In the genomic region with DNA sequence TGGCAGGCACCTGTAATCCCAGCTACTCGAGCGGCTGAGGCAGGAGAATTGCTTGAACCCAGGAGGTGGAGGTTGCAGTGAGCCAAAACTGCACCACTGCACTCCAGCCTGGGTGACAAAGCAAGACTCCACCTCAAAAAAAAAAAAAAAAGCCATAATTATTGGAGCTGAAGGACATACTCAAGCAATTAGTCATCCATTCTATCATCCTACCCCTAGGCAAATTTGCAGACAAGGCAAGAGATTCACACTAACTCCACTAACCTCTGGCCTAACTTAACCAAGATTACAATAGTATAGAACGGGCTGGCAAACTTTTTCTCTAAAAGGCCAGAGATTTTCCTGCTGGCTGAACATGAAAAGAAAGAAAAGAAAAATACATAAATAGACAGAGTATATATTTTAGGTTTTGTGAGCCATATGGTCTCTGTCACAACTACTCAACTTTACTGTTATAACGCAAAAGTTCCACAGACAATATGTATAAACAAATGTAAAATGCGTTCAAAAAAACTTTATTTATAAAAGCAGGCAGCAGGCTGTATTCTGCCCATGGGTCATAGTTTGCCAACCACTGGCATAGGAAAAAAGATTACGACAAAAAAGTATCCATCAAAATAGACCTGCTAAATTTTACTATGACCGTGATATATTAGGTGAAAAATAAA, we compare ENCODE assay signal across 13 cellular contexts. TPM values are rescaled to one million over a fixed set of nuclear protein-coding genes. Genes with fewer than 3 reads are reported as not detected.
A peak's percentile ranks its signal among the peaks of the same experiment; 100 is the strongest.
DNase-seq lines count a peak whose midpoint lies in the region; ATAC-seq, FAIRE-seq and TF ChIP-seq lines count a peak whose summit lies in the region.
"Had no signal": no experiment of that assay in that cellular context is flagged by ENCODE, and none has a peak within 500 bp of the region (broad histone marks: within the 10 kb centered on the region; RNA-seq: fewer than 3 reads in every experiment).

No MANE protein-coding gene starts in this region.

- no peak overlapping the region for H3K27ac ChIP-seq in K562 (ENCODE audit: extremely low read depth, low read depth, low read length)
- H3K27ac ChIP-seq: thyroid gland had no signal

- peaks cover 8% of the 10 kb centered on the region; the same call in 1 of the 3 replicates for H3K36me3 ChIP-seq in K562 (ENCODE audit: control insufficient read depth, insufficient read depth, low read length)
- H3K36me3 ChIP-seq: thyroid gland had no signal

- intact Hi-C loops in K562 (cut with micrococcal nuclease): loop anchor here (10.0 kb wide), 2 partner anchors 271 to 419 kb away; no protein-coding TSS in a partner anchor

- FAIRE-seq in K562 (lab: Jason Lieb, UNC): no peak

- in situ Hi-C loops in K562 (cut with MboI): no loop called here

- no peaks in the 10 kb centered on the region for H3K9me3 ChIP-seq in K562 (replicated peaks; ENCODE audit: control insufficient read depth, insufficient read depth, low read depth, low read length)
- H3K9me3 ChIP-seq: thyroid gland had no signal

- H2AFZ ChIP-seq in K562 (ENCODE audit: low read depth, low read length): no peak overlapping the region

- no peaks in the 10 kb centered on the region for H3K4me1 ChIP-seq in K562 (replicated peaks in 1 of 2; ENCODE audit: control insufficient read depth in 2 of 2, insufficient read depth in 2 of 2, low read length in 2 of 2)
- H3K4me1 ChIP-seq: thyroid gland had no signal

- no peak for ATAC-seq in K562
- no peak for ATAC-seq in GM19328 (IDR thresholded peaks at IDR 0.05; ENCODE audit: unreplicated experiment)

- no peaks in the 10 kb centered on the region for H3K79me2 ChIP-seq in K562 (ENCODE audit: control insufficient read depth, insufficient read depth, low read length)

- no TSS peak for BruUV-seq in K562 (replicated peaks; lab: Mats Ljungman, UMichigan)

- POLR2A ChIA-PET in K562 (lab: Yijun Ruan, JAX): interaction anchor here (0.6 to 1.7 kb wide), 3 partner anchors 12 to 193 kb away, joined by 3 to 5 read pairs (median 4); no protein-coding TSS in a partner anchor

- no peaks in the 10 kb centered on the region for H4K20me1 ChIP-seq in K562 (replicated peaks; ENCODE audit: control insufficient read depth, insufficient read depth, low read length)

- peak; percentile 57 for DNase-seq in AG20443 (ENCODE audit: low spot score)
- DNase-seq in K562 (ENCODE audit: extremely low read depth in 1 of 4, low spot score in 3 of 4): no peak
- peak; percentile 84 for DNase-seq in iris pigment epithelial cell (ENCODE audit: low read depth)
- no peak for DNase-seq in activated T-cell treated with anti-CD3 and anti-CD28 coated beads, Interleukin-2, amount 50 U/mL, for 48 hours
- DNase-seq in mesenteric fat pad (ENCODE audit: low spot score): no peak
- DNase-seq in DMS79 (lab: John Stamatoyannopoulos, UW): no peak
- DNase-seq: activated CD4-positive, alpha-beta T cell treated with anti-CD3 and anti-CD28 coated beads, Interleukin-2, amount 50 U/mL, for 1 hour; KG1; NCI-H2171 treated with DMSO at 0.1 percent for 48 hours; thyroid gland had no signal

- no peak for TF ChIP-seq EP300 in Ishikawa (IDR thresholded peaks at IDR 0.05; ENCODE audit: borderline replicate concordance)
- no peak for TF ChIP-seq EP300 in K562 (IDR thresholded peaks at IDR 0.05; ENCODE audit: low read length)

- no peaks in the 10 kb centered on the region for H3K9me1 ChIP-seq in K562 (ENCODE audit: control insufficient read depth, insufficient read depth, low read length)

- no peak overlapping the region for H3K9ac ChIP-seq in K562 (ENCODE audit: insufficient read depth in 1 of 2, low read depth in 2 of 2, low read length in 2 of 2)

- TF ChIP-seq POLR2A in K562 (conservative IDR thresholded peaks at IDR 0.05): no peak

- no peaks in the 10 kb centered on the region for H3K27me3 ChIP-seq in K562 (ENCODE audit: control insufficient read depth in 2 of 2, insufficient read depth in 2 of 2, low read length in 2 of 2)
- H3K27me3 ChIP-seq: thyroid gland had no signal

- CTCF ChIA-PET in K562 (lab: Yijun Ruan, JAX; ENCODE audit: low intra/inter-chr PET ratio): no interaction called here

- no peak for TF ChIP-seq RAD21 in Ishikawa (IDR thresholded peaks at IDR 0.05; ENCODE audit: low read depth)
- TF ChIP-seq RAD21 in K562 (CRISPR knock-in tag; conservative IDR thresholded peaks at IDR 0.05 in 1 of 2, IDR thresholded peaks at IDR 0.05 in 1 of 2): no peak

- H3K4me2 ChIP-seq in K562 (ENCODE audit: insufficient read depth, low read length): no peak overlapping the region

- WGBS in K562 (ENCODE audit: insufficient coverage, low coverage, missing lambda C conversion rate): 86% methylated on average over 7 of the region's 7 CpGs

- H3K4me3 ChIP-seq in K562: no peak overlapping the region
- H3K4me3 ChIP-seq: lung, thyroid gland had no signal

- no peak for TF ChIP-seq CTCF in K562 (IDR thresholded peaks at IDR 0.05 in 2 of 3, conservative IDR thresholded peaks at IDR 0.05 in 1 of 3; ENCODE audit: insufficient read depth in 2 of 3, low read depth in 1 of 3, low read length in 3 of 3)

TF ChIP-seq in Ishikawa, 13 proteins besides CTCF, POLR2A, EP300 and RAD21:
- no peak for TF ChIP-seq TAF1 (IDR thresholded peaks at IDR 0.05; ENCODE audit: low read depth)
- TF ChIP-seq TEAD4 (IDR thresholded peaks at IDR 0.05): peak; percentile 25; the same call in 1 of the 2 replicates
TF ChIP-seq in Ishikawa: peak in this region for 1.

TF ChIP-seq in K562, 482 proteins besides CTCF, POLR2A, EP300 and RAD21 (continues in another document):
- TF ChIP-seq, protein P1, sequence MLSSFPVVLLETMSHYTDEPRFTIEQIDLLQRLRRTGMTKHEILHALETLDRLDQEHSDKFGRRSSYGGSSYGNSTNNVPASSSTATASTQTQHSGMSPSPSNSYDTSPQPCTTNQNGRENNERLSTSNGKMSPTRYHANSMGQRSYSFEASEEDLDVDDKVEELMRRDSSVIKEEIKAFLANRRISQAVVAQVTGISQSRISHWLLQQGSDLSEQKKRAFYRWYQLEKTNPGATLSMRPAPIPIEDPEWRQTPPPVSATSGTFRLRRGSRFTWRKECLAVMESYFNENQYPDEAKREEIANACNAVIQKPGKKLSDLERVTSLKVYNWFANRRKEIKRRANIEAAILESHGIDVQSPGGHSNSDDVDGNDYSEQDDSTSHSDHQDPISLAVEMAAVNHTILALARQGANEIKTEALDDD (IDR thresholded peaks at IDR 0.05): 0 out of 2 replicates have a peak, but pooled peaks have one; percentile 48
- TF ChIP-seq, protein P2, sequence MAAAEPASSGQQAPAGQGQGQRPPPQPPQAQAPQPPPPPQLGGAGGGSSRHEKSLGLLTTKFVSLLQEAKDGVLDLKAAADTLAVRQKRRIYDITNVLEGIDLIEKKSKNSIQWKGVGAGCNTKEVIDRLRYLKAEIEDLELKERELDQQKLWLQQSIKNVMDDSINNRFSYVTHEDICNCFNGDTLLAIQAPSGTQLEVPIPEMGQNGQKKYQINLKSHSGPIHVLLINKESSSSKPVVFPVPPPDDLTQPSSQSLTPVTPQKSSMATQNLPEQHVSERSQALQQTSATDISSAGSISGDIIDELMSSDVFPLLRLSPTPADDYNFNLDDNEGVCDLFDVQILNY (CRISPR knock-in tag; IDR thresholded peaks at IDR 0.05): no peak
- TF ChIP-seq ZNF785 (CRISPR knock-in tag; IDR thresholded peaks at IDR 0.05) (no peak), EWSR1 (IDR thresholded peaks at IDR 0.05; ENCODE audit: borderline replicate concordance, low read depth, partially characterized antibody) (peak; percentile 85), RBM22 (IDR thresholded peaks at IDR 0.05; ENCODE audit: low read depth, low read length, poor library complexity, severe bottlenecking) (no peak), NFE2L1 (tag; IDR thresholded peaks at IDR 0.05; ENCODE audit: borderline replicate concordance, low read depth) (no peak)
- TF ChIP-seq, protein P3, sequence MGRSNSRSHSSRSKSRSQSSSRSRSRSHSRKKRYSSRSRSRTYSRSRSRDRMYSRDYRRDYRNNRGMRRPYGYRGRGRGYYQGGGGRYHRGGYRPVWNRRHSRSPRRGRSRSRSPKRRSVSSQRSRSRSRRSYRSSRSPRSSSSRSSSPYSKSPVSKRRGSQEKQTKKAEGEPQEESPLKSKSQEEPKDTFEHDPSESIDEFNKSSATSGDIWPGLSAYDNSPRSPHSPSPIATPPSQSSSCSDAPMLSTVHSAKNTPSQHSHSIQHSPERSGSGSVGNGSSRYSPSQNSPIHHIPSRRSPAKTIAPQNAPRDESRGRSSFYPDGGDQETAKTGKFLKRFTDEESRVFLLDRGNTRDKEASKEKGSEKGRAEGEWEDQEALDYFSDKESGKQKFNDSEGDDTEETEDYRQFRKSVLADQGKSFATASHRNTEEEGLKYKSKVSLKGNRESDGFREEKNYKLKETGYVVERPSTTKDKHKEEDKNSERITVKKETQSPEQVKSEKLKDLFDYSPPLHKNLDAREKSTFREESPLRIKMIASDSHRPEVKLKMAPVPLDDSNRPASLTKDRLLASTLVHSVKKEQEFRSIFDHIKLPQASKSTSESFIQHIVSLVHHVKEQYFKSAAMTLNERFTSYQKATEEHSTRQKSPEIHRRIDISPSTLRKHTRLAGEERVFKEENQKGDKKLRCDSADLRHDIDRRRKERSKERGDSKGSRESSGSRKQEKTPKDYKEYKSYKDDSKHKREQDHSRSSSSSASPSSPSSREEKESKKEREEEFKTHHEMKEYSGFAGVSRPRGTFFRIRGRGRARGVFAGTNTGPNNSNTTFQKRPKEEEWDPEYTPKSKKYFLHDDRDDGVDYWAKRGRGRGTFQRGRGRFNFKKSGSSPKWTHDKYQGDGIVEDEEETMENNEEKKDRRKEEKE (IDR thresholded peaks at IDR 0.05; ENCODE audit: borderline replicate concordance in 1 of 2, control insufficient read depth in 1 of 2, low read depth in 2 of 2, low read length in 1 of 2): peak in 1 of 2 experiments; percentile 67; a peak in 1 of 4 replicates

RNA-seq across cellular contexts. Expression of a gene that starts 29.7 kb away (rescaled TPM):
- total RNA-seq in K562 (2011; cell fraction: chromatin; rRNA removed; ENCODE audit: low replicate concordance): 43.6 and 131 TPM in 2 replicates
- 15.2 and 23.4 TPM in 2 replicates for total RNA-seq in K562 (2011; cell fraction: nucleolus; rRNA removed)
- total RNA-seq in K562 (2011; cell fraction: nucleoplasm; rRNA removed): 46.1 and 76.3 TPM in 2 replicates
- total RNA-seq in K562 (2014; rRNA removed) (10.3 and 11.0 TPM in 2 replicates), K562 (2014; rRNA removed; fragmentation: Illumina TruSeq; extraction: Trizol) (16.8 and 18.6 TPM in 2 replicates), K562 (2015; rRNA removed; fragmentation: Illumina TruSeq; extraction: Trizol) (14.9 and 17.5 TPM in 2 replicates), K562 (2021) (9.7 and 11.7 TPM in 2 replicates), mesenteric fat pad (0.45 TPM)
- polyA plus RNA-seq in K562 (2011; rRNA removed) (14.4 and 17.4 TPM in 2 replicates), K562 (2014; fragmentation: Illumina TruSeq; extraction: Trizol) (10.1 and 10.3 TPM in 2 replicates), K562 (2014; fragmentation: Nextera tagmentation; extraction: Ambion mirVana) (1 to 10 TPM; 2.4 to 3.6 TPM), K562 (2014; rRNA removed) (9.1 and 11.2 TPM in 2 replicates)
- polyA plus RNA-seq in K562 (2011; cell fraction: cytosol; rRNA removed): 1.9 and 5.6 TPM in 2 replicates
- polyA plus RNA-seq in K562 (2011; cell fraction: nucleus; rRNA removed): 11.9 and 18.2 TPM in 2 replicates
- polyA plus RNA-seq in K562 (2012): 5.3 and 6.3 TPM in 2 replicates
- polyA minus RNA-seq in K562 (2011; rRNA and poly(A)+ RNA removed): 55.1 and 57.7 TPM in 2 replicates
- 7.3 and 9.8 TPM in 2 replicates for polyA minus RNA-seq in K562 (2011; cell fraction: cytosol; rRNA and poly(A)+ RNA removed)
- polyA minus RNA-seq in K562 (2011; cell fraction: nucleus; rRNA and poly(A)+ RNA removed): 28.5 and 46.5 TPM in 2 replicates

Comparison
In these comparisons a context has a peak if more than half of its experiments do, and no peak if none do; other contexts are left out.
1. DNase-seq: peak in AG20443 (single experiment) and iris pigment epithelial cell (single experiment); none in K562 (0 of 4), activated T-cell treated with anti-CD3 and anti-CD28 coated beads, Interleukin-2, amount 50 U/mL, for 48 hours (0 of 2), mesenteric fat pad (single experiment) and DMS79 (single experiment).